ENCODE assay signal across 2 cellular contexts in the genomic region with DNA sequence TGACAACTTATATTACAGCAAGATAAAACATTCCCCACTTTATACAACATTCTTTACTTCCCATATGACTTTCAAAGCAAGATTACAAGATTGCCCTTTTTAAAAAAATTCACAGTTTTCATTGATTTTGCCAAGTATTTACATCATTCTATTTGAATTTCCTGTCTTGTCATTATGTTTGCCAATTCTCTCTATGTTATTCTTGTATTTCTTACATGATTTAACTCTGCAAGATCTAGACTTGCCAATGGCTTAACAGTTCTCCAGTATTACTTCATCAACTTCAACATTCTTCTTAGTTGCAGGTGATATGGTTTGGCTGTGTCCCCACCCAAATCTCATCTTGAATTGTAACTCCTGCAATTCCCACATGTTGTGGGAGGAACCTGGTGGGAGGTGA.
TF ChIP-seq lines count a peak whose summit lies in the region.

No MANE protein-coding gene starts in this region.

TF ChIP-seq in liver, 16 proteins besides CTCF, POLR2A, EP300 and RAD21:
- TF ChIP-seq YY1 (IDR thresholded peaks at IDR 0.05) (no peak), NR2F2 (IDR thresholded peaks at IDR 0.05) (no peak), HNF4G (IDR thresholded peaks at IDR 0.05) (no peak), HNF4A (conservative IDR thresholded peaks at IDR 0.05) (no peak), GABPA (IDR thresholded peaks at IDR 0.05 in 1 of 2, conservative IDR thresholded peaks at IDR 0.05 in 1 of 2) (no peak), SP1 (IDR thresholded peaks at IDR 0.05) (no peak), FOXA1 (IDR thresholded peaks at IDR 0.05) (no peak), EGR1 (IDR thresholded peaks at IDR 0.05; ENCODE audit: low read depth in 2 of 2) (no peak), RXRA (IDR thresholded peaks at IDR 0.05) (no peak), FOXA2 (IDR thresholded peaks at IDR 0.05) (no peak), TAF1 (conservative IDR thresholded peaks at IDR 0.05) (no peak), JUND (IDR thresholded peaks at IDR 0.05) (no peak)
- TF ChIP-seq, protein P1, sequence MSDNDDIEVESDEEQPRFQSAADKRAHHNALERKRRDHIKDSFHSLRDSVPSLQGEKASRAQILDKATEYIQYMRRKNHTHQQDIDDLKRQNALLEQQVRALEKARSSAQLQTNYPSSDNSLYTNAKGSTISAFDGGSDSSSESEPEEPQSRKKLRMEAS (IDR thresholded peaks at IDR 0.05) = no peak
- TF ChIP-seq, protein P2, sequence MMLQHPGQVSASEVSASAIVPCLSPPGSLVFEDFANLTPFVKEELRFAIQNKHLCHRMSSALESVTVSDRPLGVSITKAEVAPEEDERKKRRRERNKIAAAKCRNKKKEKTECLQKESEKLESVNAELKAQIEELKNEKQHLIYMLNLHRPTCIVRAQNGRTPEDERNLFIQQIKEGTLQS (IDR thresholded peaks at IDR 0.05) = no peak
- TF ChIP-seq, protein P3, sequence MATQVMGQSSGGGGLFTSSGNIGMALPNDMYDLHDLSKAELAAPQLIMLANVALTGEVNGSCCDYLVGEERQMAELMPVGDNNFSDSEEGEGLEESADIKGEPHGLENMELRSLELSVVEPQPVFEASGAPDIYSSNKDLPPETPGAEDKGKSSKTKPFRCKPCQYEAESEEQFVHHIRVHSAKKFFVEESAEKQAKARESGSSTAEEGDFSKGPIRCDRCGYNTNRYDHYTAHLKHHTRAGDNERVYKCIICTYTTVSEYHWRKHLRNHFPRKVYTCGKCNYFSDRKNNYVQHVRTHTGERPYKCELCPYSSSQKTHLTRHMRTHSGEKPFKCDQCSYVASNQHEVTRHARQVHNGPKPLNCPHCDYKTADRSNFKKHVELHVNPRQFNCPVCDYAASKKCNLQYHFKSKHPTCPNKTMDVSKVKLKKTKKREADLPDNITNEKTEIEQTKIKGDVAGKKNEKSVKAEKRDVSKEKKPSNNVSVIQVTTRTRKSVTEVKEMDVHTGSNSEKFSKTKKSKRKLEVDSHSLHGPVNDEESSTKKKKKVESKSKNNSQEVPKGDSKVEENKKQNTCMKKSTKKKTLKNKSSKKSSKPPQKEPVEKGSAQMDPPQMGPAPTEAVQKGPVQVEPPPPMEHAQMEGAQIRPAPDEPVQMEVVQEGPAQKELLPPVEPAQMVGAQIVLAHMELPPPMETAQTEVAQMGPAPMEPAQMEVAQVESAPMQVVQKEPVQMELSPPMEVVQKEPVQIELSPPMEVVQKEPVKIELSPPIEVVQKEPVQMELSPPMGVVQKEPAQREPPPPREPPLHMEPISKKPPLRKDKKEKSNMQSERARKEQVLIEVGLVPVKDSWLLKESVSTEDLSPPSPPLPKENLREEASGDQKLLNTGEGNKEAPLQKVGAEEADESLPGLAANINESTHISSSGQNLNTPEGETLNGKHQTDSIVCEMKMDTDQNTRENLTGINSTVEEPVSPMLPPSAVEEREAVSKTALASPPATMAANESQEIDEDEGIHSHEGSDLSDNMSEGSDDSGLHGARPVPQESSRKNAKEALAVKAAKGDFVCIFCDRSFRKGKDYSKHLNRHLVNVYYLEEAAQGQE (IDR thresholded peaks at IDR 0.05) = no peak
- TF ChIP-seq, protein P4, sequence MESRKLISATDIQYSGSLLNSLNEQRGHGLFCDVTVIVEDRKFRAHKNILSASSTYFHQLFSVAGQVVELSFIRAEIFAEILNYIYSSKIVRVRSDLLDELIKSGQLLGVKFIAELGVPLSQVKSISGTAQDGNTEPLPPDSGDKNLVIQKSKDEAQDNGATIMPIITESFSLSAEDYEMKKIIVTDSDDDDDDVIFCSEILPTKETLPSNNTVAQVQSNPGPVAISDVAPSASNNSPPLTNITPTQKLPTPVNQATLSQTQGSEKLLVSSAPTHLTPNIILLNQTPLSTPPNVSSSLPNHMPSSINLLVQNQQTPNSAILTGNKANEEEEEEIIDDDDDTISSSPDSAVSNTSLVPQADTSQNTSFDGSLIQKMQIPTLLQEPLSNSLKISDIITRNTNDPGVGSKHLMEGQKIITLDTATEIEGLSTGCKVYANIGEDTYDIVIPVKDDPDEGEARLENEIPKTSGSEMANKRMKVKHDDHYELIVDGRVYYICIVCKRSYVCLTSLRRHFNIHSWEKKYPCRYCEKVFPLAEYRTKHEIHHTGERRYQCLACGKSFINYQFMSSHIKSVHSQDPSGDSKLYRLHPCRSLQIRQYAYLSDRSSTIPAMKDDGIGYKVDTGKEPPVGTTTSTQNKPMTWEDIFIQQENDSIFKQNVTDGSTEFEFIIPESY (IDR thresholded peaks at IDR 0.05) = no peak

TF ChIP-seq in HepG2, 621 proteins besides CTCF, POLR2A, EP300 and RAD21:
- TF ChIP-seq GPN1 (CRISPR knock-in tag; IDR thresholded peaks at IDR 0.05; ENCODE audit: borderline replicate concordance) (no peak), ZNF577 (CRISPR knock-in tag; IDR thresholded peaks at IDR 0.05; ENCODE audit: borderline replicate concordance, low read depth) (no peak), SALL1 (CRISPR knock-in tag; IDR thresholded peaks at IDR 0.05) (no peak), ZBTB7B (CRISPR knock-in tag; IDR thresholded peaks at IDR 0.05) (no peak), SOX6 (IDR thresholded peaks at IDR 0.05) (no peak), SOX6 (CRISPR knock-in tag; IDR thresholded peaks at IDR 0.05) (no peak), ZNF652 (CRISPR knock-in tag; IDR thresholded peaks at IDR 0.05; ENCODE audit: borderline replicate concordance, low read depth) (no peak), MAZ (IDR thresholded peaks at IDR 0.05; ENCODE audit: borderline replicate concordance, low read depth, low read length) (no peak), MAZ (CRISPR knock-in tag; IDR thresholded peaks at IDR 0.05; ENCODE audit: low read depth) (no peak), ARNT2 (CRISPR knock-in tag; IDR thresholded peaks at IDR 0.05; ENCODE audit: low read depth) (no peak), XBP1 (CRISPR knock-in tag; IDR thresholded peaks at IDR 0.05) (no peak), FOXK2 (IDR thresholded peaks at IDR 0.05) (no peak), FIP1L1 (IDR thresholded peaks at IDR 0.05; ENCODE audit: borderline replicate concordance, insufficient read depth, low read depth, low read length) (no peak)
- TF ChIP-seq, protein P5, sequence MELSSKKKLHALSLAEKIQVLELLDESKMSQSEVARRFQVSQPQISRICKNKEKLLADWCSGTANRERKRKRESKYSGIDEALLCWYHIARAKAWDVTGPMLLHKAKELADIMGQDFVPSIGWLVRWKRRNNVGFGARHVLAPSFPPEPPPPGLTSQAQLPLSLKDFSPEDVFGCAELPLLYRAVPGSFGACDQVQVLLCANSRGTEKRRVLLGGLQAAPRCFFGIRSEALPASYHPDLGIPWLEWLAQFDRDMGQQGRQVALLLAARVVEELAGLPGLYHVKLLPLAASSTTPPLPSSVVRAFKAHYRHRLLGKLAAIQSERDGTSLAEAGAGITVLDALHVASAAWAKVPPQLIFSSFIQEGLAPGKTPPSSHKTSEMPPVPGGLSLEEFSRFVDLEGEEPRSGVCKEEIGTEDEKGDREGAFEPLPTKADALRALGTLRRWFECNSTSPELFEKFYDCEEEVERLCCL (CRISPR knock-in tag; IDR thresholded peaks at IDR 0.05; ENCODE audit: borderline replicate concordance) = no peak
- TF ChIP-seq, protein P6, sequence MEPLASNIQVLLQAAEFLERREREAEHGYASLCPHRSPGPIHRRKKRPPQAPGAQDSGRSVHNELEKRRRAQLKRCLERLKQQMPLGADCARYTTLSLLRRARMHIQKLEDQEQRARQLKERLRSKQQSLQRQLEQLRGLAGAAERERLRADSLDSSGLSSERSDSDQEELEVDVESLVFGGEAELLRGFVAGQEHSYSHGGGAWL (CRISPR knock-in tag; IDR thresholded peaks at IDR 0.05) = no peak
- TF ChIP-seq, protein P7, sequence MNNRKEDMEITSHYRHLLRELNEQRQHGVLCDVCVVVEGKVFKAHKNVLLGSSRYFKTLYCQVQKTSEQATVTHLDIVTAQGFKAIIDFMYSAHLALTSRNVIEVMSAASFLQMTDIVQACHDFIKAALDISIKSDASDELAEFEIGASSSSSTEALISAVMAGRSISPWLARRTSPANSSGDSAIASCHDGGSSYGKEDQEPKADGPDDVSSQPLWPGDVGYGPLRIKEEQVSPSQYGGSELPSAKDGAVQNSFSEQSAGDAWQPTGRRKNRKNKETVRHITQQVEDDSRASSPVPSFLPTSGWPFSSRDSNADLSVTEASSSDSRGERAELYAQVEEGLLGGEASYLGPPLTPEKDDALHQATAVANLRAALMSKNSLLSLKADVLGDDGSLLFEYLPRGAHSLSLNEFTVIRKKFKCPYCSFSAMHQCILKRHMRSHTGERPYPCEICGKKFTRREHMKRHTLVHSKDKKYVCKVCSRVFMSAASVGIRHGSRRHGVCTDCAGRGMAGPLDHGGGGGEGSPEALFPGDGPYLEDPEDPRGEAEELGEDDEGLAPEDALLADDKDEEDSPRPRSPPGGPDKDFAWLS (CRISPR knock-in tag; IDR thresholded peaks at IDR 0.05; ENCODE audit: borderline replicate concordance) = no peak
TF ChIP-seq in HepG2: peak in this region for 0.
